In genomic region chr5:20636686-20637085, GRCh38 we compare ENCODE assay signal across 26 cellular contexts.
"Had no signal": no experiment of that assay in that cellular context is flagged by ENCODE, and none has a peak within 500 bp of the region (broad histone marks: within the 10 kb centered on the region; RNA-seq: fewer than 3 reads in every experiment).

No MANE protein-coding gene starts in this region.

- H3K27ac ChIP-seq: brain microvascular endothelial cell, Peyer's patch, RWPE1, SJSA1, WERI-Rb-1 had no signal

- ATAC-seq: activated CD4-positive, alpha-beta T cell treated with anti-CD3 and anti-CD28 coated beads for 36 hours; activated T-helper 17 cell treated with anti-CD3 and anti-CD28 coated beads, Interleukin-2, amount 50 U/mL, for 72 hours had no signal

- H3K36me3 ChIP-seq: brain microvascular endothelial cell, Peyer's patch, SJSA1, WERI-Rb-1 had no signal

- H3K27me3 ChIP-seq: brain microvascular endothelial cell, Peyer's patch, SJSA1 had no signal

- FAIRE-seq: colon had no signal

- H3K4me1 ChIP-seq: Peyer's patch, SJSA1 had no signal

- H3K4me3 ChIP-seq: Peyer's patch, SJSA1 had no signal

- DNase-seq: activated CD4-positive, alpha-beta memory T cell treated with anti-CD3 and anti-CD28 coated beads, Interleukin-2, amount 10 ng/mL, durations not matched to agents 7 days and 5 days; activated CD4-positive, alpha-beta T cell treated with anti-CD3 and anti-CD28 coated beads for 36 hours; activated CD4-positive, alpha-beta T cell treated with anti-CD3 and anti-CD28 coated beads, Interleukin-2, amount 50 U/mL, for 1 hour; activated gamma-delta T cell; activated naive CD4-positive, alpha-beta T cell treated with anti-CD3 and anti-CD28 coated beads for 36 hours; activated T-cell treated with anti-CD3 and anti-CD28 coated beads for 4 hours; activated T-cell treated with anti-CD3 and anti-CD28 coated beads, Interleukin-2, amount 50 U/mL, for 48 hours; brain microvascular endothelial cell; cerebellar nuclear complex; MM.1S; NCI-H1105; NCI-H1436; NCI-H1694 treated with DMSO at 0.1 percent for 48 hours; NCI-H2029 treated with DMSO at 0.1 percent for 48 hours; NCI-H345; NCI-H510A; NCI-H526 treated with DMSO at 0.1 percent for 48 hours; NCI-H82; Peyer's patch; SHP77; T-helper 1 cell; WERI-Rb-1 had no signal

- H3K9me3 ChIP-seq: Peyer's patch had no signal
